ENCODE assay signal across 26 cellular contexts in the genomic region with DNA sequence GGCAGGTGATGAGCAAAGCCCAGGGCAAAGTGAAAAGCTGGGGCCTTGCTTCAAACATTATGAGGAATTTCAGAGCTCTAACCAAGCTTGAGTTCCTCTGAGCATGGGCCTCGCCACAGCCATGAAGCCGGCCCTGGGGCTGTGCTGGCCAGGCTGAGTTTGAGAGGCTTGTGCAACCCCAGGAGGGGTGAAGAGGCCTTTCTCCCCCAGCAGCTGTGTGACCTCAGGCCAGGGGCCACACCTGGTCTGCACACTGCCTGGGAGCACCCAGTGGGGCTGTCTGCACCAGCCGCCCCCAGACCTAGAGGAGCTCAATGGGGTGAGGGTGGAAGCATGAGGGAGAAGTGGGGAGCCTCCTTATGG.
"Had no signal": no experiment of that assay in that cellular context is flagged by ENCODE, and none has a peak within 500 bp of the region (broad histone marks: within the 10 kb centered on the region; RNA-seq: fewer than 3 reads in every experiment).

No MANE protein-coding gene starts in this region.

- H3K36me3 ChIP-seq: neural progenitor cell, thoracic aorta, tibial nerve, upper lobe of left lung had no signal

- H3K4me2 ChIP-seq: neural progenitor cell, smooth muscle cell had no signal

- H3K4me1 Mint-ChIP-seq: immature natural killer cell had no signal

- H3K9me3 ChIP-seq: psoas muscle, thoracic aorta, upper lobe of left lung had no signal

- H3K27ac ChIP-seq: dorsolateral prefrontal cortex, neural progenitor cell, psoas muscle, thoracic aorta, tibial nerve, upper lobe of left lung had no signal

- H3K27me3 ChIP-seq: neural progenitor cell, tibial nerve, upper lobe of left lung had no signal

- H3K4me1 ChIP-seq: neural progenitor cell, psoas muscle, tibial nerve, upper lobe of left lung had no signal

- H3K36me3 Mint-ChIP-seq: immature natural killer cell, neural progenitor cell had no signal

- H2AFZ ChIP-seq: neural progenitor cell had no signal

- H3K9ac ChIP-seq: neural progenitor cell had no signal

- H3K27ac Mint-ChIP-seq: immature natural killer cell, nephron had no signal

- FAIRE-seq: colon, frontal cortex, urothelium cell line had no signal

- H3K4me3 ChIP-seq: dorsolateral prefrontal cortex, neural progenitor cell, psoas muscle, smooth muscle cell, thoracic aorta, tibial nerve, upper lobe of left lung had no signal

- DNase-seq: cerebellar nuclear complex; dorsolateral prefrontal cortex; effector CD4-positive, alpha-beta T cell; hypothalamus; immature natural killer cell; islet precursor cell; mesendoderm; midbrain; naive thymus-derived CD4-positive, alpha-beta T cell; nucleus accumbens; stimulated activated CD4-positive, alpha-beta T cell treated with anti-CD3 and anti-CD28 coated beads, Interleukin-12 subunit alpha, Interleukin-12 subunit beta, amount 100 ng/mL, for 4 hours; stimulated activated CD4-positive, alpha-beta T cell treated with anti-CD3 and anti-CD28 coated beads, Interleukin-1b, Interleukin-23, amount 100 ng/mL, for 48 hours; stimulated activated CD4-positive, alpha-beta T cell treated with anti-CD3 and anti-CD28 coated beads, Interleukin-4, amount 100 ng/mL, for 1 hour; stimulated activated CD8-positive, alpha-beta memory T cell treated with anti-CD3 and anti-CD28 coated beads, Interleukin-4, amount 100 ng/mL, for 48 hours; stimulated activated naive CD4-positive, alpha-beta T cell treated with Interleukin-2 at 50 U/mL for 16 hours had no signal

- H3K27me3 Mint-ChIP-seq: naive thymus-derived CD4-positive, alpha-beta T cell had no signal

- H3K4me3 Mint-ChIP-seq: immature natural killer cell; naive thymus-derived CD4-positive, alpha-beta T cell; nephron had no signal

- ATAC-seq: naive thymus-derived CD4-positive, alpha-beta T cell; psoas muscle; sciatic nerve had no signal
